In genomic region chr2:128958241-128958640, GRCh38 we compare ENCODE assay signal across 34 cellular contexts.
"Had no signal": no experiment of that assay in that cellular context is flagged by ENCODE, and none has a peak within 500 bp of the region (broad histone marks: within the 10 kb centered on the region; RNA-seq: fewer than 3 reads in every experiment).

No MANE protein-coding gene starts in this region.

- H3K4me3 ChIP-seq: MG63 had no signal

- H3K36me3 ChIP-seq: MG63 had no signal

- H3K27ac ChIP-seq: KMS-11 had no signal

- H3K4me2 ChIP-seq: KMS-11 had no signal

- H3K9ac ChIP-seq: KMS-11 had no signal

- H3K27me3 ChIP-seq: MG63 had no signal

- DNase-seq: Karpas-422, Kasumi-1, MG63, MM.1S, MV-4-11, NCI-H1048, NCI-H1092, NCI-H1092 treated with DMSO at 0.1 percent for 48 hours, NCI-H1105, NCI-H1105 treated with DMSO at 0.1 percent for 48 hours, NCI-H1417 treated with DMSO at 0.1 percent for 48 hours, NCI-H1436, NCI-H1436 treated with DMSO at 0.1 percent for 48 hours, NCI-H146, NCI-H1694, NCI-H1694 treated with DMSO at 0.1 percent for 48 hours, NCI-H187, NCI-H187 treated with DMSO at 0.1 percent for 48 hours, NCI-H1930, NCI-H2029, NCI-H2029 treated with DMSO at 0.1 percent for 48 hours, NCI-H2081, NCI-H2081 treated with DMSO at 0.1 percent for 48 hours, NCI-H2107, NCI-H2171, NCI-H2171 treated with DMSO at 0.1 percent for 48 hours, NCI-H2227 treated with DMSO at 0.1 percent for 48 hours, NCI-H226, NCI-H345, NCI-H446, NCI-H446 treated with DMSO at 0.1 percent for 48 hours, NCI-H510A, NCI-H510A treated with DMSO at 0.1 percent for 48 hours had no signal
